19 cellular contexts compared by ENCODE assay signal in the genomic region with DNA sequence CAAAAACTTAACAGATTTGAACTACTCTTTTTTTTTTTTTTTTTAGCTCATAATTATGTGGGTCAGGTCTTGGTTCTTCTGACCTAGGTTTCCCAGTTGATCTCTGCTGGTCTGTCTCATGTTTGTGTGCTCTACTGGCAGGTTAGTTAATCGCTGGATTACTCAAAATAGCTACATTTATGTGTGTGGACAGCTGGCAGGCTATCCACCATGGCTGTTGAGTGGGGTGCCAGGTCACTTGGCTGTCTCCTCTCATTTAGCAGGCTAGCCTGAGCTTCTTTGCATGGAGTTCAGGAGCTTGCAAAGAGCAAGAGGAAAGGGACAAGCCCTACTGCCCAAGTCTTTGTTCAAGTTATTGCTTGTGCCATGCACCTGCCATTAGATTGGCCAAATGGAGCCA. TPM values are rescaled to one million over a fixed set of nuclear protein-coding genes. Genes with fewer than 3 reads are reported as not detected.
"Had no signal": no experiment of that assay in that cellular context is flagged by ENCODE, and none has a peak within 500 bp of the region (broad histone marks: within the 10 kb centered on the region; RNA-seq: fewer than 3 reads in every experiment).

No MANE protein-coding gene starts in this region.

- H3K9me3 ChIP-seq: SJSA1 had no signal

- H3K36me3 ChIP-seq: SJSA1 had no signal

- H3K4me3 ChIP-seq: SJSA1, SK-N-MC had no signal

- DNase-seq: KBM-7, NCI-H1092 treated with DMSO at 0.1 percent for 48 hours, NCI-H1436, NCI-H187, NCI-H2029, NCI-H2081 treated with DMSO at 0.1 percent for 48 hours, NCI-H2171, NCI-H226, NCI-H446 treated with DMSO at 0.1 percent for 48 hours, NCI-H510A treated with DMSO at 0.1 percent for 48 hours, NCI-H526, NCI-H82, Right ventricle myocardium superior, RPMI8226 had no signal

- H3K4me1 ChIP-seq: SJSA1 had no signal

- H3K27ac ChIP-seq: HL-60, SJSA1, SK-N-MC had no signal

- H3K27me3 ChIP-seq: SJSA1 had no signal

RNA-seq across cellular contexts. Expression of gene ADCY2, which starts 9.3 kb away (rescaled TPM):
- total RNA-seq: LHCN-M2, MCF 10A had no signal
